Comparison of ENCODE assay signal across 28 cellular contexts in genomic region chr7:122095642-122096041, GRCh38.
"Had no signal": no experiment of that assay in that cellular context is flagged by ENCODE, and none has a peak within 500 bp of the region (broad histone marks: within the 10 kb centered on the region; RNA-seq: fewer than 3 reads in every experiment).

No MANE protein-coding gene starts in this region.

- H3K4me1 ChIP-seq: parathyroid adenoma, psoas muscle, suprapubic skin, testis, tibial artery, transverse colon, upper lobe of right lung, uterus had no signal

- H3K36me3 ChIP-seq: ovary, transverse colon, uterus had no signal

- H3K9ac ChIP-seq: neural progenitor cell, parathyroid adenoma had no signal

- ATAC-seq: natural killer cell; psoas muscle; right cardiac atrium; sciatic nerve; stimulated activated memory B cell treated with anti-CD40 and anti-IgM and Interleukin-4, amounts not matched to agents 10 μg/mL and 1 μg/mL and 100 μg/mL, for 72 hours; stimulated activated naive CD8-positive, alpha-beta T cell treated with anti-CD3 and anti-CD28 coated beads, Interleukin-15, amount 100 ng/mL, for 72 hours; stimulated activated naive CD8-positive, alpha-beta T cell treated with anti-CD3 and anti-CD28 coated beads, Interleukin-15, Interleukin-2, amounts not matched to agents 100 U/mL and 50 U/mL, for 24 hours; upper lobe of right lung had no signal

- DNase-seq: natural killer cell; occipital lobe; ovary; posterior cingulate gyrus; psoas muscle; right cardiac atrium; spleen; stimulated activated CD4-positive, alpha-beta T cell treated with anti-CD3 and anti-CD28 coated beads, Interleukin-12 subunit alpha, Interleukin-12 subunit beta, amount 100 ng/mL, for 4 hours; stimulated activated CD4-positive, alpha-beta T cell treated with anti-CD3 and anti-CD28 coated beads, Interleukin-1b, Interleukin-23, amount 100 ng/mL, for 48 hours; stimulated activated CD4-positive, alpha-beta T cell treated with anti-CD3 and anti-CD28 coated beads, Interleukin-4, amount 100 ng/mL, for 1 hour; stimulated activated CD4-positive, alpha-beta T cell treated with anti-CD3 and anti-CD28 coated beads, Interleukin-4, amount 100 ng/mL, for 4 hours; stimulated activated CD8-positive, alpha-beta memory T cell treated with anti-CD3 and anti-CD28 coated beads, Interleukin-4, amount 100 ng/mL, for 48 hours; stimulated activated naive CD4-positive, alpha-beta T cell; stimulated activated naive CD8-positive, alpha-beta T cell treated with anti-CD3 and anti-CD28 coated beads, Interleukin-15, amount 100 ng/mL, for 72 hours; stimulated activated naive CD8-positive, alpha-beta T cell treated with anti-CD3 and anti-CD28 coated beads, Interleukin-15, Interleukin-2, amounts not matched to agents 100 U/mL and 50 U/mL, for 24 hours; substantia nigra; testis; tibial artery; transverse colon; upper lobe of right lung; uterus had no signal

- H3K9me3 ChIP-seq: ovary, psoas muscle, spleen, suprapubic skin, testis, tibial artery, transverse colon, upper lobe of right lung, uterus had no signal

- H3K27me3 ChIP-seq: neural progenitor cell, ovary, spleen, suprapubic skin, testis, tibial artery, transverse colon, upper lobe of right lung, uterus had no signal

- H3K4me3 ChIP-seq: neural progenitor cell, ovary, psoas muscle, skin epidermis, smooth muscle cell, spleen, suprapubic skin, testis, tibial artery, transverse colon, upper lobe of right lung, uterus had no signal

- H3K4me2 ChIP-seq: neural progenitor cell, smooth muscle cell had no signal

- H3K27ac ChIP-seq: ovary, parathyroid adenoma, psoas muscle, skin epidermis, spleen, suprapubic skin, testis, tibial artery, transverse colon, upper lobe of right lung, uterus had no signal

- H3K79me2 ChIP-seq: parathyroid adenoma had no signal

- H2AFZ ChIP-seq: neural progenitor cell, parathyroid adenoma had no signal
